ENCODE assay signal across 8 cellular contexts in the genomic region with DNA sequence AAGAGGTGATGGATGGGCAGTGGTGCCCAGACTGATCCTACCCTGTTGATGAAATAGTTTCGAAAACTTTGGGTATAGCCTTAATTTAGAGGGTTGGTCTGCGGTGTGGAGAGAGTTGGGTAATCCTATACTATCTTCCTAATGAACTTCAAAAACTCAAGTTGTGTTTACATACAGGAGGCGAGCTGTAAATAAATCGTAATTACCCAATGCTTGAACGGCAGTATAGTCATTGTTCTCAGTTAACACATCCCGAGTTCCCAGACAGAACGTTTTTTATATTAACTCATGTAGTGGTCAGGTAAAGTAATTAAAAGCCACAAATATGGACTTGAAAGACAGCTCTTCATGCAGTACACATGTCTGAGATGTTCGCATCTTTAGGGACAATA. TPM values are rescaled to one million over a fixed set of nuclear protein-coding genes. Genes with fewer than 3 reads are reported as not detected.
DNase-seq lines count a peak whose midpoint lies in the region; ATAC-seq lines count a peak whose summit lies in the region.

No MANE protein-coding gene starts in this region.

- H4K20me1 ChIP-seq in BLaER1 treated with 17β-estradiol and CSF1 and Interleukin-3, amounts not matched to agents 10 nM and 100 nM = peaks cover 38 to 57% (median 54%) of the 10 kb centered on the region in 11 experiments; a peak in 21 of 22 replicates

- intact Hi-C loops in activated CD4-positive, alpha-beta memory T cell treated with anti-CD3 and anti-CD28 coated beads for 36 hours (cut with micrococcal nuclease) = loop anchor here (1.0 to 5.0 kb wide), 6 partner anchors 149 to 1135 kb away; no protein-coding TSS in a partner anchor
- intact Hi-C loops in right cardiac atrium (cut with DNase I) = loop anchor here in 2 of 4 donors (2.0 to 10.0 kb wide), 6 partner anchors 50 to 1137 kb away; no protein-coding TSS in a partner anchor
- intact Hi-C loops in posterior vena cava (cut with DNase I) = loop anchor here (5.0 to 10.0 kb wide), 3 partner anchors 50 to 1147 kb away; no protein-coding TSS in a partner anchor

- peaks cover 0 to 12% (median 8%) of the 10 kb centered on the region in 11 experiments; a peak in 12 of 22 replicates for H3K9me3 ChIP-seq in BLaER1 treated with 17β-estradiol and CSF1 and Interleukin-3, amounts not matched to agents 10 nM and 100 nM (replicated peaks in 1 of 11)
- H3K9me3 ChIP-seq in right cardiac atrium (ENCODE audit: control insufficient read depth, low read length) (no peaks in the 10 kb centered on the region), skeletal muscle satellite cell (replicated peaks; ENCODE audit: low read length) (no peaks in the 10 kb centered on the region)

- peak overlapping the region; percentile 90 to 96 (median 94) for H3K9ac ChIP-seq in BLaER1 treated with 17β-estradiol and CSF1 and Interleukin-3, amounts not matched to agents 10 nM and 100 nM
- peak overlapping the region; percentile 85 for H3K9ac ChIP-seq in skeletal muscle satellite cell (ENCODE audit: low read depth, low read length)

- no peaks in the 10 kb centered on the region for H3K9me3 Mint-ChIP-seq in activated CD4-positive, alpha-beta memory T cell treated with anti-CD3 and anti-CD28 coated beads for 36 hours

- CTCF ChIA-PET in activated CD4-positive, alpha-beta memory T cell treated with anti-CD3 and anti-CD28 coated beads for 36 hours (lab: Charles Lee) = interaction anchor here (0.5 to 4.4 kb wide), 22 partner anchors 13 to 955 kb away, joined by 3 to 57 read pairs (median 5); partner anchors contain the start of gene N4BP2L2

- peaks cover 0 to 17% (median 12%) of the 10 kb centered on the region in 11 experiments; a peak in 17 of 22 replicates for H3K36me3 ChIP-seq in BLaER1 treated with 17β-estradiol and CSF1 and Interleukin-3, amounts not matched to agents 10 nM and 100 nM
- no peaks in the 10 kb centered on the region for H3K36me3 ChIP-seq in skeletal muscle satellite cell (ENCODE audit: insufficient read depth, low read length)

- peaks cover 4% of the 10 kb centered on the region for H3K36me3 Mint-ChIP-seq in activated CD4-positive, alpha-beta memory T cell treated with anti-CD3 and anti-CD28 coated beads for 36 hours

- ATAC-seq in right cardiac atrium (no peak), GM21360 (IDR thresholded peaks at IDR 0.05; ENCODE audit: unreplicated experiment) (no peak)

- POLR2A ChIA-PET in activated CD4-positive, alpha-beta memory T cell treated with anti-CD3 and anti-CD28 coated beads for 36 hours (lab: Charles Lee) = interaction anchor here (0.8 to 1.3 kb wide), 4 partner anchors 54 to 273 kb away, joined by 3 to 9 read pairs (median 4); partner anchors contain the start of genes BRCA2 and ZAR1L

- H3K4me1 ChIP-seq in BLaER1 treated with 17β-estradiol and CSF1 and Interleukin-3, amounts not matched to agents 10 nM and 100 nM = peaks cover 27 to 36% (median 33%) of the 10 kb centered on the region in 10 experiments
- no peaks in the 10 kb centered on the region for H3K4me1 ChIP-seq in right cardiac atrium (ENCODE audit: control insufficient read depth, insufficient read depth, low read length)
- peaks cover 27% of the 10 kb centered on the region for H3K4me1 ChIP-seq in skeletal muscle satellite cell (ENCODE audit: control insufficient read depth, insufficient read depth, low read length)

- peak overlapping the region; percentile 74 to 93 (median 82) for H3K4me3 ChIP-seq in BLaER1 treated with 17β-estradiol and CSF1 and Interleukin-3, amounts not matched to agents 10 nM and 100 nM
- H3K4me3 ChIP-seq in right cardiac atrium (ENCODE audit: low read length) (peak overlapping the region; percentile 100), skeletal muscle satellite cell (ENCODE audit: low read length) (peak overlapping the region; percentile 95)

- peak; percentile 67 for DNase-seq in HT-29 (ENCODE audit: low spot score)
- DNase-seq in activated CD4-positive, alpha-beta memory T cell treated with anti-CD3 and anti-CD28 coated beads for 36 hours = no peak
- no peak for DNase-seq in right cardiac atrium
- DNase-seq in activated CD4-positive, CD25-positive, alpha-beta regulatory T cell (lab: John Stamatoyannopoulos, UW) = no peak
- DNase-seq in posterior vena cava (ENCODE audit: low spot score) = no peak

- peak overlapping the region; percentile 94 for H3K4me3 Mint-ChIP-seq in activated CD4-positive, alpha-beta memory T cell treated with anti-CD3 and anti-CD28 coated beads for 36 hours

- peak overlapping the region; percentile 86 to 95 (median 89) for H3K4me2 ChIP-seq in BLaER1 treated with 17β-estradiol and CSF1 and Interleukin-3, amounts not matched to agents 10 nM and 100 nM
- H3K4me2 ChIP-seq in skeletal muscle satellite cell (ENCODE audit: low read length) = peak overlapping the region; percentile 80

- peak overlapping the region; percentile 95 for H3K27ac Mint-ChIP-seq in activated CD4-positive, alpha-beta memory T cell treated with anti-CD3 and anti-CD28 coated beads for 36 hours

- H3K27ac ChIP-seq in BLaER1 treated with 17β-estradiol and CSF1 and Interleukin-3, amounts not matched to agents 10 nM and 100 nM = peak overlapping the region; percentile 81 to 98 (median 94); a peak in 21 of 22 replicates
- H3K27ac ChIP-seq in right cardiac atrium (ENCODE audit: low read length) = peak overlapping the region; percentile 86

- no peaks in the 10 kb centered on the region for H3K27me3 Mint-ChIP-seq in activated CD4-positive, alpha-beta memory T cell treated with anti-CD3 and anti-CD28 coated beads for 36 hours

- H3K27me3 ChIP-seq in BLaER1 treated with 17β-estradiol and CSF1 and Interleukin-3, amounts not matched to agents 10 nM and 100 nM = no peaks in the 10 kb centered on the region
- no peaks in the 10 kb centered on the region for H3K27me3 ChIP-seq in right cardiac atrium (ENCODE audit: control insufficient read depth, insufficient read depth)
- no peaks in the 10 kb centered on the region for H3K27me3 ChIP-seq in skeletal muscle satellite cell (ENCODE audit: control insufficient read depth, insufficient read depth, low read length)

- H3K4me1 Mint-ChIP-seq in activated CD4-positive, alpha-beta memory T cell treated with anti-CD3 and anti-CD28 coated beads for 36 hours (ENCODE audit: low read depth) = peaks cover 48% of the 10 kb centered on the region

- 2% methylated on average over 8 of the region's 8 CpGs for WGBS in right cardiac atrium

RNA-seq across cellular contexts. Expression of gene PDS5B, which starts 1.5 kb away (rescaled TPM):
- 20.3 and 21.0 TPM in 2 replicates for total RNA-seq in HT-29 (2014; rRNA removed; shearing (Covaris generic))
- total RNA-seq in activated CD4-positive, alpha-beta memory T cell treated with anti-CD3 and anti-CD28 coated beads for 36 hours = 10 to 100 TPM; 59.4 to 61.7 TPM
- total RNA-seq in right cardiac atrium = 10 to 100 TPM; 22.3 to 30.7 (median 27.3) TPM
- 5.5 TPM for polyA plus RNA-seq in right cardiac atrium
- 14.2 and 14.7 TPM in 2 replicates for total RNA-seq in skeletal muscle satellite cell (2012; rRNA removed)
- 10 to 100 TPM; 38.8 to 43.1 TPM for total RNA-seq in posterior vena cava

RNA-seq across cellular contexts. Expression of gene N4BP2L2, which starts 49.2 kb away (rescaled TPM):
- 66.0 and 68.6 TPM in 2 replicates for total RNA-seq in HT-29 (2014; rRNA removed; shearing (Covaris generic))
- total RNA-seq in activated CD4-positive, alpha-beta memory T cell treated with anti-CD3 and anti-CD28 coated beads for 36 hours = 100 to 1,000 TPM in 1 of 2 experiments, 10 to 100 TPM in 1; 86.6 to 102 TPM
- total RNA-seq in right cardiac atrium (100 to 1,000 TPM; 150 to 180 (median 156) TPM), posterior vena cava (100 to 1,000 TPM; 130 to 137 TPM)
- 63.2 TPM for polyA plus RNA-seq in right cardiac atrium
- 55.3 and 65.9 TPM in 2 replicates for total RNA-seq in skeletal muscle satellite cell (2012; rRNA removed)
